1 cellular context compared by ENCODE assay signal in the genomic region with DNA sequence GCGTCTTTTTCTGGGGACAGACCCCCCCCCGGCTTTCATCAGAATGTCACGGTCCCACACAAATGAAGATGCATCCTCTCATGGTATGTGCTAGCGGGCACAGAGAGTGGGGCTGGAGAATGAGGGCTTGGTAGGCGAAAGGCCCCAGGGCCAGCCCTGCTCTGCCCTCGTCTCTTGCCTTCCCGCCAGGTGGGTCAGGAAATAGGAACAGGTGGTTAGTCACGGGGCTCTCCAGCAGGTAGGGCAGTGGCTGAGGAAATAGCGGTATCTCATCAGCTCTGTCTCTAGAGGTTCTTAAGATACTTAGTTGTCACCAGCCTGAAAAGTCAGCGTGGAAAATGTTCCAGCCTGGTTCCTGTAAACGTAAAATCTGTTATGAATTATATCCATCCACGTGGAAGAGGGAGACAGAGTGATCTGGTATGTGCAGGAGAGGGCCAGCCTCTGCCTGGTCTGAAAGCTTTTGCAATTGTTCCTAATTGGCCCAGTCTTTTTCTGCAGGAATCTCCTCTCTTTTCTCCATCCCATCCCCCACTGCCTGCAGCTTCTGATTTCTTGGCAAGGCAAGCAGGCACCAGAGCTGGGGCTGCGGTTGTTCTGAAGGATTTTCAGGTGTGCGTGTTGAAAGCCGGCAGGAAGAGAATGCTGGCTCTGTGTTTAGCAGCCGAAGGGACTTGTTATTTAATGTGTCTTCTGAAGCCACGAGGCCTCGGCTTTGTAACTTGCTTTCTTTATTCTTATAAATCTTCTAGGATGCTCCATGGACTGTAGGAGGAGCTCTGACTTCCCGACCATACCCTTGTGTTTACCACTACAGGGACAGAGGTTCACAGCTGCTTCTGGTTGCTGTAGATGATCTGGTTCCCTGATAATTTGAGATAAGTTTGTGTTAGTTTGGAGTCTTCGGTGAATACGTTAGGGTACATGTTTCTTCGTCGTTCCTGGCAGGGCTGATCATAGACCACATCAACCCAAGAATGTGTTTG.
TF ChIP-seq lines count a peak whose summit lies in the region.

No MANE protein-coding gene starts in this region.

TF ChIP-seq in PFSK-1, 5 proteins besides CTCF, POLR2A, EP300 and RAD21 (continued from another document):
- TF ChIP-seq POLR2AphosphoS5 (IDR thresholded peaks at IDR 0.05; ENCODE audit: low read depth, low read length) (no peak), TAF1 (IDR thresholded peaks at IDR 0.05; ENCODE audit: borderline replicate concordance, insufficient read depth, low read length) (no peak), SIN3A (IDR thresholded peaks at IDR 0.05; ENCODE audit: borderline replicate concordance, insufficient read depth, low read length) (no peak)
